Comparison of ENCODE assay signal across 10 cellular contexts in the genomic region with DNA sequence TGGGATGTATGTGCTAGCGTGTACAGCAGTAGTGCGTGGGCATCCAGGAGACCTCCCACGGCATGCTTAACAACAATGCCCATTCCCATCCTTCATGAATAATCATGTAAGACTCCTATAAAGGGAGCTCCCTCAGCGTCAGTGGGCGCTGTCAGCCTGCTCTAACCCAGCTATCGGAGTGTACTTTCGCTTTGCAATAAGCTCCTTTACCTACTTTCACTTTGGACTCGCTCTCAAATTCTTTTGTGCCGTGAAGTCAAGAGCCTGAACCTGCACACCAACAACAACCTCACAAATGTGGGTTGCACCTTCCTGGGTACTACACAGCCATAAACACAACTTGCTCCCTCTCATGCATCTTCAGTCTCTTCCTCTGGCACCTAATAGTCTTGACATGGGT.
DNase-seq lines count a peak whose midpoint lies in the region; ATAC-seq, FAIRE-seq and TF ChIP-seq lines count a peak whose summit lies in the region.
"Had no signal": no experiment of that assay in that cellular context is flagged by ENCODE, and none has a peak within 500 bp of the region (broad histone marks: within the 10 kb centered on the region; RNA-seq: fewer than 3 reads in every experiment).

No MANE protein-coding gene starts in this region.

- no peak overlapping the region for H3K9ac ChIP-seq in K562 (ENCODE audit: insufficient read depth in 1 of 2, low read depth in 2 of 2, low read length in 2 of 2)

- H2AFZ ChIP-seq in K562 (ENCODE audit: low read depth, low read length), result peak overlapping the region; percentile 22; the same call in 1 of the 2 replicates
- H2AFZ ChIP-seq in GM23338, result no peak overlapping the region

- H3K4me3 Mint-ChIP-seq in T-cell, result peak overlapping the region; percentile 59 to 80 (median 70)
- H3K4me3 Mint-ChIP-seq in GM23338, result no peak overlapping the region

- no peak for TF ChIP-seq POLR2A in K562 (conservative IDR thresholded peaks at IDR 0.05)

- in situ Hi-C loops in K562 (cut with MboI), result no loop called here

- H3K4me1 Mint-ChIP-seq in T-cell, result peaks cover 14 to 15% (median 14%) of the 10 kb centered on the region in 3 donors
- no peaks in the 10 kb centered on the region for H3K4me1 Mint-ChIP-seq in GM23338

- TF ChIP-seq CTCF in K562 (IDR thresholded peaks at IDR 0.05 in 2 of 3, conservative IDR thresholded peaks at IDR 0.05 in 1 of 3; ENCODE audit: insufficient read depth in 2 of 3, low read depth in 1 of 3, low read length in 3 of 3) (peak in 1 of 3 experiments; percentile 18; a peak in 1 of 6 replicates), GM23338 (conservative IDR thresholded peaks at IDR 0.05; ENCODE audit: low read depth in 2 of 2) (no peak)

- TF ChIP-seq EP300 in K562 (IDR thresholded peaks at IDR 0.05; ENCODE audit: low read length), result no peak

- POLR2A ChIA-PET in T-cell (lab: Charles Lee) (no interaction called here), K562 (lab: Yijun Ruan, JAX) (interaction anchor here (0.6 to 1.5 kb wide), 6 partner anchors 8 to 533 kb away, joined by 3 to 5 read pairs (median 4); no protein-coding TSS in a partner anchor)

- BruUV-seq in K562 (replicated peaks; lab: Mats Ljungman, UMichigan), result no TSS peak

- no peaks in the 10 kb centered on the region for H3K4me1 ChIP-seq in K562 (replicated peaks in 1 of 2; ENCODE audit: control insufficient read depth in 2 of 2, insufficient read depth in 2 of 2, low read length in 2 of 2)
- no peaks in the 10 kb centered on the region for H3K4me1 ChIP-seq in GM23338 (ENCODE audit: insufficient read depth)
- H3K4me1 ChIP-seq: gastroesophageal sphincter had no signal

- H3K4me2 ChIP-seq in K562 (ENCODE audit: insufficient read depth, low read length), result peak overlapping the region; percentile 54
- no peak overlapping the region for H3K4me2 ChIP-seq in GM23338

- no peaks in the 10 kb centered on the region for H3F3A ChIP-seq in GM23338 (replicated peaks; ENCODE audit: low read depth)

- 2% methylated on average over 9 of the region's 9 CpGs for WGBS in K562 (ENCODE audit: insufficient coverage, low coverage, missing lambda C conversion rate)

- DNase-seq in A172 (ENCODE audit: low spot score) (peak; percentile 40), H4 (ENCODE audit: low spot score) (peak; percentile 66), T-cell (peak in 23 of 34 experiments; percentile 2 to 37 (median 11)), K562 (ENCODE audit: extremely low read depth in 1 of 4, low spot score in 3 of 4) (no peak), GM23338 (ENCODE audit: low spot score) (no peak)
- DNase-seq: substantia nigra had no signal

- H3K79me2 ChIP-seq in K562 (ENCODE audit: control insufficient read depth, insufficient read depth, low read length), result no peaks in the 10 kb centered on the region
- no peaks in the 10 kb centered on the region for H3K79me2 ChIP-seq in GM23338 (replicated peaks; ENCODE audit: insufficient read depth)

- peaks cover 8% of the 10 kb centered on the region in 2 donors for H3K27me3 Mint-ChIP-seq in T-cell
- peaks cover 5% of the 10 kb centered on the region for H3K27me3 Mint-ChIP-seq in GM23338 (ENCODE audit: insufficient read depth, low read depth, poor library complexity)

- ATAC-seq in T-cell (replicated peaks in 1 of 4), result peak; percentile 79 to 88 (median 82)
- ATAC-seq in K562, result peak; percentile 62
- ATAC-seq in GM23338, result no peak
- no peak for ATAC-seq in HG02763 (IDR thresholded peaks at IDR 0.05; ENCODE audit: unreplicated experiment)
- no peak for ATAC-seq in HG02588 (IDR thresholded peaks at IDR 0.05; ENCODE audit: unreplicated experiment)
- no peak for ATAC-seq in GM18867 (IDR thresholded peaks at IDR 0.05; ENCODE audit: unreplicated experiment)
- ATAC-seq: gastroesophageal sphincter had no signal

- H4K20me1 ChIP-seq in K562 (replicated peaks; ENCODE audit: control insufficient read depth, insufficient read depth, low read length), result no peaks in the 10 kb centered on the region
- H4K20me1 ChIP-seq in GM23338 (replicated peaks; ENCODE audit: insufficient read depth), result 0 out of 2 replicates have a peak, but pooled peaks cover 3% of the 10 kb centered on the region

- H3K36me3 Mint-ChIP-seq in T-cell (no peaks in the 10 kb centered on the region), GM23338 (ENCODE audit: low read depth) (no peaks in the 10 kb centered on the region)

- CTCF ChIA-PET in T-cell (lab: Charles Lee), result interaction anchor here in 1 of 2 donors (0.5 to 1.0 kb wide), 2 partner anchors 54 to 593 kb away, joined by 4 to 6 read pairs; a partner anchor contains a TSS
- CTCF ChIA-PET in K562 (lab: Yijun Ruan, JAX; ENCODE audit: low intra/inter-chr PET ratio), result no interaction called here

- TF ChIP-seq RAD21 in K562 (CRISPR knock-in tag; conservative IDR thresholded peaks at IDR 0.05 in 1 of 2, IDR thresholded peaks at IDR 0.05 in 1 of 2), result no peak

- H3K36me3 ChIP-seq in K562 (ENCODE audit: control insufficient read depth, insufficient read depth, low read length) (no peaks in the 10 kb centered on the region), GM23338 (ENCODE audit: insufficient read depth) (no peaks in the 10 kb centered on the region)
- H3K36me3 ChIP-seq: gastroesophageal sphincter had no signal

- H3K27me3 ChIP-seq in K562 (ENCODE audit: control insufficient read depth in 2 of 2, insufficient read depth in 2 of 2, low read length in 2 of 2), result peaks cover 12 to 25% of the 10 kb centered on the region in 2 experiments
- H3K27me3 ChIP-seq in GM23338 (ENCODE audit: insufficient read depth), result no peaks in the 10 kb centered on the region

- H3K9me3 ChIP-seq in K562 (replicated peaks; ENCODE audit: control insufficient read depth, insufficient read depth, low read depth, low read length), result no peaks in the 10 kb centered on the region
- H3K9me3 ChIP-seq: gastroesophageal sphincter had no signal

- H3K27ac Mint-ChIP-seq in T-cell (peak overlapping the region; percentile 87 to 92), GM23338 (no peak overlapping the region)

- H3K4me3 ChIP-seq in K562 (no peak overlapping the region; the same call in 1 of the 2 replicates), GM23338 (no peak overlapping the region)
- H3K4me3 ChIP-seq: gastroesophageal sphincter had no signal

- peaks cover 3% of the 10 kb centered on the region; the same call in 1 of the 2 replicates for H3K9me2 ChIP-seq in GM23338 (ENCODE audit: insufficient read depth)

- H3K9me3 Mint-ChIP-seq in T-cell (no peaks in the 10 kb centered on the region), GM23338 (no peaks in the 10 kb centered on the region)

- intact Hi-C loops in K562 (cut with micrococcal nuclease), result no loop called here

- no peaks in the 10 kb centered on the region for H3K9me1 ChIP-seq in K562 (ENCODE audit: control insufficient read depth, insufficient read depth, low read length)

- H3K27ac ChIP-seq in K562 (ENCODE audit: extremely low read depth, low read depth, low read length) (no peak overlapping the region), GM23338 (ENCODE audit: low read depth) (no peak overlapping the region)
- H3K27ac ChIP-seq: gastroesophageal sphincter had no signal

- FAIRE-seq in K562 (lab: Jason Lieb, UNC), result no peak

TF ChIP-seq in K562, 482 proteins besides CTCF, POLR2A, EP300 and RAD21:
- no peak for TF ChIP-seq TEAD2 (tag; IDR thresholded peaks at IDR 0.05)
- no peak for TF ChIP-seq ZNF232 (CRISPR knock-in tag; IDR thresholded peaks at IDR 0.05)
- no peak for TF ChIP-seq ELF4 (CRISPR knock-in tag; IDR thresholded peaks at IDR 0.05)
- no peak for TF ChIP-seq CBX2 (IDR thresholded peaks at IDR 0.05; ENCODE audit: insufficient read depth, low read length, poor library complexity, severe bottlenecking)
- TF ChIP-seq, protein P1, sequence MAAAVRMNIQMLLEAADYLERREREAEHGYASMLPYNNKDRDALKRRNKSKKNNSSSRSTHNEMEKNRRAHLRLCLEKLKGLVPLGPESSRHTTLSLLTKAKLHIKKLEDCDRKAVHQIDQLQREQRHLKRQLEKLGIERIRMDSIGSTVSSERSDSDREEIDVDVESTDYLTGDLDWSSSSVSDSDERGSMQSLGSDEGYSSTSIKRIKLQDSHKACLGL (CRISPR knock-in tag; IDR thresholded peaks at IDR 0.05; ENCODE audit: borderline replicate concordance, poor library complexity, severe bottlenecking), result no peak
- TF ChIP-seq MYNN (IDR thresholded peaks at IDR 0.05), result no peak
- TF ChIP-seq MYNN (CRISPR knock-in tag; IDR thresholded peaks at IDR 0.05), result no peak
- no peak for TF ChIP-seq RB1 (IDR thresholded peaks at IDR 0.05; ENCODE audit: low read depth)
- TF ChIP-seq, protein P2, sequence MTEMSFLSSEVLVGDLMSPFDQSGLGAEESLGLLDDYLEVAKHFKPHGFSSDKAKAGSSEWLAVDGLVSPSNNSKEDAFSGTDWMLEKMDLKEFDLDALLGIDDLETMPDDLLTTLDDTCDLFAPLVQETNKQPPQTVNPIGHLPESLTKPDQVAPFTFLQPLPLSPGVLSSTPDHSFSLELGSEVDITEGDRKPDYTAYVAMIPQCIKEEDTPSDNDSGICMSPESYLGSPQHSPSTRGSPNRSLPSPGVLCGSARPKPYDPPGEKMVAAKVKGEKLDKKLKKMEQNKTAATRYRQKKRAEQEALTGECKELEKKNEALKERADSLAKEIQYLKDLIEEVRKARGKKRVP (CRISPR knock-in tag; IDR thresholded peaks at IDR 0.05), result no peak

TF ChIP-seq in GM23338, 12 proteins besides CTCF, POLR2A, EP300 and RAD21 (continues in another document):
- TF ChIP-seq POLR2AphosphoS5 (IDR thresholded peaks at IDR 0.05; ENCODE audit: low read depth) (no peak), EZH2 (IDR thresholded peaks at IDR 0.05; ENCODE audit: low read depth, unreplicated experiment) (no peak), ZNF331 (CRISPR knock-in tag; IDR thresholded peaks at IDR 0.05; ENCODE audit: low read depth) (no peak), STAT1 (IDR thresholded peaks at IDR 0.05; ENCODE audit: unreplicated experiment) (no peak)

Comparison
In these comparisons a context has a peak if more than half of its experiments do, and no peak if none do; other contexts are left out.
1. DNase-seq: peak in A172 (single experiment), H4 (single experiment) and T-cell (23 of 34); none in K562 (0 of 4) and GM23338 (single experiment).
2. ATAC-seq: peak in T-cell (4 of 4) and K562 (single experiment); none in GM23338 (single experiment), HG02763 (single experiment), HG02588 (single experiment) and GM18867 (single experiment).